In the genomic region with DNA sequence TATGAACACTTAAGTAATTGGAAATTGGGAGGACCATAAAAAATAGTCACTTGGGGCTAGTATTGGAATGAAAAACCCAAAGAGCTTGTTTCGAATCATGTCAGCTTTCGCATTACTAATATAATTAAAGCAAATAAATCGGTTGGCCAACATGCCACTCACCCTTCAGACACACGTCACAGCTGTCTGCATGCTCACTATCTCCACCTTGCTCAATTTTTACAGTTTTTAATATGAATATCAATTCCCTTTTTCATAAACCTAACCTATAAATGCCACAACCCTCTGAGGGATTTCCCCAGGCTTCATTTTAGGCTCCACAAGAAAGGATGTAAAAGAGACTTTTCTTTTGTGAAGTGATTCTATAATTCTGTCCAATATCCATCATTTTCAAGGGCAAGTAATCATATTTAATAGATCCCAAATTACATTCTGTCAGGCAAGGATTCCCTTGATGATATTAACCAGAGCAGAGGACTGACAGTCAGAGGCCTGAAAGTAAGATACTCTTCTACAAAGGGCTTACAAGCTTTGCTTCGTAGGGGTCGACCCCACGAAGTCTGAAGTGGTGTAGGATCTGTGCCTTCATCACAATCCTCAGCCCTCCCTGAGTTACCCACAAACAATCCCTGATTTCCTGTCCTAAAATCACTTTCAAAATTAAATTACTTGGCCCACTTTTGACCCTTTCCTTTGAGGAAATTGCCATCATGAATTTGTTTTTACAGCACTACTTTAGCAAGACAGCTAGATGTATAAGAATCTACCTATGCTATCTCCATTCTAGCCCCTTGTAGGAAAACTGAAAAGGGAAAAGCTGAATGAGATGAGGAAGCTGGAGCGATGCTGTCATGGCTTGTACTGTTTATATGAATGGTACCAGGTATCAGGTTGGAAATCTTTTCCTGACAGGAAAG, we compare ENCODE assay signal across 17 cellular contexts. TPM values are rescaled to one million over a fixed set of nuclear protein-coding genes. Genes with fewer than 3 reads are reported as not detected.
DNase-seq lines count a peak whose midpoint lies in the region; ATAC-seq, FAIRE-seq and TF ChIP-seq lines count a peak whose summit lies in the region.
"Had no signal": no experiment of that assay in that cellular context is flagged by ENCODE, and none has a peak within 500 bp of the region (broad histone marks: within the 10 kb centered on the region; RNA-seq: fewer than 3 reads in every experiment).

No MANE protein-coding gene starts in this region.

- H3K27ac ChIP-seq in HUES64 (ENCODE audit: low read depth, low read length) (peak overlapping the region; percentile 34; the same call in 1 of the 2 replicates), neutrophil (peak overlapping the region; percentile 63)

- WGBS in HUES64: 88% methylated on average over 8 of the region's 8 CpGs

- H3K9me3 ChIP-seq in HUES64 (ENCODE audit: insufficient read depth, low read depth, low read length): no peaks in the 10 kb centered on the region
- no peaks in the 10 kb centered on the region for H3K9me3 ChIP-seq in adipocyte (ENCODE audit: control insufficient read depth, low read length)
- no peaks in the 10 kb centered on the region for H3K9me3 ChIP-seq in neutrophil

- DNase-seq in GM12891 (ENCODE audit: insufficient read length, low spot score) (no peak), adipocyte (ENCODE audit: low read depth) (peak; percentile 10), AML-193 (lab: John Stamatoyannopoulos, UW) (no peak), nephron progenitor cell (no peak)
- DNase-seq in activated CD4-positive, CD25-positive, alpha-beta regulatory T cell treated with anti-CD3 and anti-CD28 coated beads, Interleukin-2, amount 50 U/mL, for 72 hours: no peak
- DNase-seq: COR-L47, GOT3, NCI-H1092, NCI-H2107, NCI-H69, OCI-M1, SIG-M5, T-helper 2 cell had no signal

- peaks cover 10% of the 10 kb centered on the region for H3K4me1 ChIP-seq in HUES64 (ENCODE audit: insufficient read depth, low read length)
- peaks cover 17% of the 10 kb centered on the region for H3K4me1 ChIP-seq in adipocyte (ENCODE audit: control insufficient read depth, insufficient read depth, low read length)
- peaks cover 51 to 67% of the 10 kb centered on the region in 2 experiments for H3K4me1 ChIP-seq in neutrophil (ENCODE audit: control insufficient read depth in 1 of 2, insufficient read depth in 1 of 2, low read depth in 1 of 2, low read length in 1 of 2)

- no peak overlapping the region for H3K4me3 Mint-ChIP-seq in nephron progenitor cell
- H3K4me3 Mint-ChIP-seq: CD14-positive monocyte had no signal

- H3K9me3 Mint-ChIP-seq in nephron progenitor cell: no peaks in the 10 kb centered on the region

- H3K27ac Mint-ChIP-seq in nephron progenitor cell: no peak overlapping the region

- no peaks in the 10 kb centered on the region for H3K36me3 Mint-ChIP-seq in nephron progenitor cell (ENCODE audit: low read depth)
- H3K36me3 Mint-ChIP-seq: CD14-positive monocyte had no signal

- TF ChIP-seq CTCF in neutrophil (IDR thresholded peaks at IDR 0.05) (no peak), nephron progenitor cell (IDR thresholded peaks at IDR 0.05) (no peak)

- H3K36me3 ChIP-seq in HUES64 (ENCODE audit: insufficient read depth, low read length) (no peaks in the 10 kb centered on the region), adipocyte (ENCODE audit: control insufficient read depth, insufficient read depth, low read length, severe bottlenecking) (no peaks in the 10 kb centered on the region), neutrophil (no peaks in the 10 kb centered on the region)

- peaks cover 10% of the 10 kb centered on the region for H3K4me1 Mint-ChIP-seq in nephron progenitor cell

- no peak for TF ChIP-seq POLR2A in GM12891 (IDR thresholded peaks at IDR 0.05; ENCODE audit: low read depth, low read length)

- ATAC-seq in HG02588 (IDR thresholded peaks at IDR 0.05; ENCODE audit: unreplicated experiment): no peak

- FAIRE-seq in GM12891 (lab: Jason Lieb, UNC): peak; percentile 35

- H3K9ac ChIP-seq in HUES64 (ENCODE audit: low read depth, low read length) (no peak overlapping the region), adipocyte (ENCODE audit: low read length) (no peak overlapping the region)

- H3K4me3 ChIP-seq in HUES64 (ENCODE audit: low read length) (no peak overlapping the region), adipocyte (ENCODE audit: low read length) (no peak overlapping the region), neutrophil (ENCODE audit: low read depth in 1 of 2, low read length in 1 of 2) (no peak overlapping the region)

- H3K27me3 ChIP-seq in HUES64 (ENCODE audit: insufficient read depth, low read length) (no peaks in the 10 kb centered on the region), adipocyte (replicated peaks; ENCODE audit: control insufficient read depth, insufficient read depth, low read length) (no peaks in the 10 kb centered on the region), neutrophil (no peaks in the 10 kb centered on the region)

- H3K27me3 Mint-ChIP-seq in nephron progenitor cell (ENCODE audit: low read depth, poor library complexity): no peaks in the 10 kb centered on the region

TF ChIP-seq in GM12891, 5 proteins besides CTCF, POLR2A, EP300 and RAD21:
- TF ChIP-seq POLR2AphosphoS5 (IDR thresholded peaks at IDR 0.05; ENCODE audit: low read depth, low read length): no peak
- TF ChIP-seq POU2F2 (IDR thresholded peaks at IDR 0.05; ENCODE audit: low read depth, low read length): no peak
- no peak for TF ChIP-seq SPI1 (IDR thresholded peaks at IDR 0.05; ENCODE audit: low read depth, low read length)
- TF ChIP-seq TAF1 (IDR thresholded peaks at IDR 0.05; ENCODE audit: low read depth, low read length): no peak
- no peak for TF ChIP-seq PAX5 (IDR thresholded peaks at IDR 0.05; ENCODE audit: insufficient read depth, low read length, severe bottlenecking)

RNA-seq across cellular contexts. Expression of a gene that starts 44.5 kb away (rescaled TPM):
- polyA plus RNA-seq in GM12891 (2012; ENCODE audit: low read depth, missing spikeins): not detected
- polyA plus RNA-seq in HUES64 (2013, experiment 1 of 2): 76.2 TPM
- 77.0 TPM for polyA plus RNA-seq in HUES64 (2013, experiment 2 of 2)
- polyA plus RNA-seq: CD14-positive monocyte had no signal

RNA-seq across cellular contexts. Expression of a gene that starts 52.5 kb away (rescaled TPM):
- polyA plus RNA-seq in GM12891 (2012; ENCODE audit: low read depth, missing spikeins): 7.4 TPM
- 50.7 TPM for polyA plus RNA-seq in HUES64 (2013, experiment 1 of 2)
- polyA plus RNA-seq in HUES64 (2013, experiment 2 of 2): 48.3 TPM
